24 cellular contexts compared by ENCODE assay signal in genomic region chr1:225933072-225933471, GRCh38. TPM values are rescaled to one million over a fixed set of nuclear protein-coding genes. Genes with fewer than 3 reads are reported as not detected.
DNase-seq lines count a peak whose midpoint lies in the region; ATAC-seq and TF ChIP-seq lines count a peak whose summit lies in the region.
"Had no signal": no experiment of that assay in that cellular context is flagged by ENCODE, and none has a peak within 500 bp of the region (broad histone marks: within the 10 kb centered on the region; RNA-seq: fewer than 3 reads in every experiment).

No MANE protein-coding gene starts in this region.

- H3K4me1 ChIP-seq in adipocyte (ENCODE audit: control insufficient read depth, insufficient read depth, low read length) (no peaks in the 10 kb centered on the region), esophagus muscularis mucosa (no peaks in the 10 kb centered on the region), right cardiac atrium (ENCODE audit: control insufficient read depth, insufficient read depth, low read length) (no peaks in the 10 kb centered on the region)
- H3K4me1 ChIP-seq: left lung, tibial artery had no signal

- H3K9ac ChIP-seq in adipocyte (ENCODE audit: low read length): no peak overlapping the region

- H3K27ac ChIP-seq in esophagus muscularis mucosa (replicated peaks in 1 of 4) (no peak overlapping the region), right cardiac atrium (ENCODE audit: low read length) (no peak overlapping the region)
- H3K27ac ChIP-seq: left lung, tibial artery had no signal

- H3K36me3 ChIP-seq in adipocyte (ENCODE audit: control insufficient read depth, insufficient read depth, low read length, severe bottlenecking) (no peaks in the 10 kb centered on the region), esophagus muscularis mucosa (no peaks in the 10 kb centered on the region)
- H3K36me3 ChIP-seq: left lung, tibial artery had no signal

- WGBS in esophagus muscularis mucosa: 93% methylated on average over 2 of the region's 2 CpGs
- WGBS in right cardiac atrium: 87% methylated on average over 2 of the region's 2 CpGs

- TF ChIP-seq EP300 in esophagus muscularis mucosa (IDR thresholded peaks at IDR 0.05): no peak

- DNase-seq in A172 (ENCODE audit: low spot score) (peak; percentile 57), HT1080 (ENCODE audit: low read depth) (peak; percentile 79), adipocyte (ENCODE audit: low read depth) (peak; percentile 35), fibroblast of mammary gland (ENCODE audit: low read depth) (peak; percentile 72), NCI-H82 (lab: John Stamatoyannopoulos, UW) (no peak), esophagus muscularis mucosa (ENCODE audit: extremely low spot score) (no peak), right cardiac atrium (no peak)
- DNase-seq in activated CD4-positive, alpha-beta T cell treated with anti-CD3 and anti-CD28 coated beads, Interleukin-2, amount 50 U/mL, for 1 hour: no peak
- DNase-seq: activated B cell treated with CpG ODN at 0.5 μM for 24 hours; activated CD8-positive, alpha-beta memory T cell treated with anti-CD3 and anti-CD28 coated beads for 24 hours; DMS 273 treated with DMSO at 0.1 percent for 48 hours; left lung; NCI-H1694 treated with DMSO at 0.1 percent for 48 hours; NCI-H446 treated with DMSO at 0.1 percent for 48 hours; NK-92 treated with Interleukin-12 subunit alpha and Interleukin-12 subunit beta, amount 100 ng/mL, for 24 hours; stimulated activated CD4-positive, alpha-beta T cell treated with anti-CD3 and anti-CD28 coated beads, Interleukin-15, amount 100 ng/mL, for 24 hours; stimulated activated naive B cell treated with anti-CD40 and anti-IgM and Interleukin-4, amounts not matched to agents 10 μg/mL and 1 μg/mL and 100 μg/mL, for 72 hours; T-helper 1 cell; tibial artery had no signal

- no peak for TF ChIP-seq POLR2A in esophagus muscularis mucosa (IDR thresholded peaks at IDR 0.05; ENCODE audit: low read depth)

- H3K27me3 ChIP-seq in adipocyte (replicated peaks; ENCODE audit: control insufficient read depth, insufficient read depth, low read length) (no peaks in the 10 kb centered on the region), esophagus muscularis mucosa (no peaks in the 10 kb centered on the region), right cardiac atrium (ENCODE audit: control insufficient read depth, insufficient read depth) (no peaks in the 10 kb centered on the region)
- H3K27me3 ChIP-seq: left lung, tibial artery had no signal

- H3K4me3 ChIP-seq in adipocyte (ENCODE audit: low read length) (no peak overlapping the region), fibroblast of mammary gland (ENCODE audit: control insufficient read depth, low read depth, low read length) (no peak overlapping the region), esophagus muscularis mucosa (no peak overlapping the region), right cardiac atrium (ENCODE audit: low read length) (no peak overlapping the region)
- H3K4me3 ChIP-seq: left lung, tibial artery had no signal

- intact Hi-C loops in esophagus muscularis mucosa (cut with DNase I): no loop called here
- intact Hi-C loops in right cardiac atrium (cut with DNase I): no loop called here

- ATAC-seq in right cardiac atrium: no peak
- ATAC-seq: left lung; stimulated activated naive B cell treated with anti-CD40 and anti-IgM and Interleukin-4, amounts not matched to agents 10 μg/mL and 1 μg/mL and 100 μg/mL, for 72 hours had no signal

- no peak for TF ChIP-seq CTCF in fibroblast of mammary gland (conservative IDR thresholded peaks at IDR 0.05; ENCODE audit: control insufficient read depth, insufficient read depth, low read depth, low read length)
- TF ChIP-seq CTCF in esophagus muscularis mucosa (IDR thresholded peaks at IDR 0.05): no peak

- H3K9me3 ChIP-seq in adipocyte (ENCODE audit: control insufficient read depth, low read length) (no peaks in the 10 kb centered on the region), esophagus muscularis mucosa (no peaks in the 10 kb centered on the region), right cardiac atrium (ENCODE audit: control insufficient read depth, low read length) (no peaks in the 10 kb centered on the region)
- H3K9me3 ChIP-seq: left lung, tibial artery had no signal

RNA-seq across cellular contexts. Expression of gene LEFTY2, which starts 7.9 kb away (rescaled TPM):
- not detected in 2 replicates for total RNA-seq in A172 (2014; rRNA removed; shearing (Covaris generic))
- total RNA-seq in HT1080 (2014; rRNA removed; shearing (Covaris generic)): 1.3 TPM in 1 of 2 replicates, not detected in the other
- 0.03 TPM in 1 of 2 replicates, not detected in the other for polyA plus RNA-seq in HT1080 (2015; cell fraction: cytosol; rRNA removed)
- polyA plus RNA-seq in HT1080 (2015; cell fraction: nucleus; rRNA removed): not detected in 2 replicates
- total RNA-seq in esophagus muscularis mucosa: under 1 TPM in 2 of 4 donors, not detected in 2; 0.17 to 0.98 TPM
- 1 to 10 TPM in 3 of 4 donors, under 1 TPM in 1; 0.60 to 2.1 (median 1.1) TPM for total RNA-seq in right cardiac atrium
- 0.59 TPM for polyA plus RNA-seq in right cardiac atrium
- total RNA-seq: A673; activated B cell treated with CpG ODN at 0.5 μM for 24 hours; activated T-helper 1 cell treated with anti-CD3 and anti-CD28 coated beads, Interleukin-12 subunit alpha, Interleukin-12 subunit beta, Interleukin-2, Interleukin-4 antibody, amounts not matched to agents 30 ng/mL and 10 ng/mL and 1 ng/mL, durations not matched to agents 14 hours and 24 hours and 36 hours; mononuclear cell had no signal
- polyA plus RNA-seq: CD14-positive monocyte had no signal

RNA-seq across cellular contexts. Expression of gene PYCR2, which starts 9.0 kb away (rescaled TPM):
- total RNA-seq in A172 (2014; rRNA removed; shearing (Covaris generic)): 73.2 and 73.8 TPM in 2 replicates
- 64.1 and 65.9 TPM in 2 replicates for total RNA-seq in HT1080 (2014; rRNA removed; shearing (Covaris generic))
- polyA plus RNA-seq in HT1080 (2015; cell fraction: cytosol; rRNA removed): 105 and 117 TPM in 2 replicates
- 152 and 167 TPM in 2 replicates for polyA plus RNA-seq in HT1080 (2015; cell fraction: nucleus; rRNA removed)
- total RNA-seq in esophagus muscularis mucosa (10 to 100 TPM; 37.4 to 73.6 (median 58.2) TPM), right cardiac atrium (10 to 100 TPM; 57.4 to 72.0 (median 62.3) TPM)
- polyA plus RNA-seq in right cardiac atrium: 76.9 TPM

RNA-seq across cellular contexts. Expression of gene LEFTY1, which starts 44.1 kb away (rescaled TPM):
- not detected in 2 replicates for total RNA-seq in A172 (2014; rRNA removed; shearing (Covaris generic))
- not detected in 2 replicates for total RNA-seq in HT1080 (2014; rRNA removed; shearing (Covaris generic))
- polyA plus RNA-seq in HT1080 (2015; cell fraction: cytosol; rRNA removed): not detected in 2 replicates
- not detected in 2 replicates for polyA plus RNA-seq in HT1080 (2015; cell fraction: nucleus; rRNA removed)
- under 1 TPM in 1 of 4 donors, not detected in 3; 0.33 TPM for total RNA-seq in esophagus muscularis mucosa
- under 1 TPM; 0.24 to 0.54 (median 0.49) TPM for total RNA-seq in right cardiac atrium
- 0.11 TPM for polyA plus RNA-seq in right cardiac atrium
- total RNA-seq: A673; activated B cell treated with CpG ODN at 0.5 μM for 24 hours; activated T-helper 1 cell treated with anti-CD3 and anti-CD28 coated beads, Interleukin-12 subunit alpha, Interleukin-12 subunit beta, Interleukin-2, Interleukin-4 antibody, amounts not matched to agents 30 ng/mL and 10 ng/mL and 1 ng/mL, durations not matched to agents 14 hours and 24 hours and 36 hours; cerebellum had no signal
- polyA plus RNA-seq: CD14-positive monocyte had no signal

RNA-seq across cellular contexts. Expression of gene TMEM63A, which starts 50.9 kb away (rescaled TPM):
- 7.8 and 8.2 TPM in 2 replicates for total RNA-seq in A172 (2014; rRNA removed; shearing (Covaris generic))
- total RNA-seq in HT1080 (2014; rRNA removed; shearing (Covaris generic)): 5.1 and 7.8 TPM in 2 replicates
- polyA plus RNA-seq in HT1080 (2015; cell fraction: cytosol; rRNA removed): 4.6 and 4.9 TPM in 2 replicates
- 67.9 and 68.5 TPM in 2 replicates for polyA plus RNA-seq in HT1080 (2015; cell fraction: nucleus; rRNA removed)
- 10 to 100 TPM; 14.6 to 30.7 (median 24.5) TPM for total RNA-seq in esophagus muscularis mucosa
- total RNA-seq in right cardiac atrium: 10 to 100 TPM; 32.6 to 44.4 (median 37.9) TPM
- polyA plus RNA-seq in right cardiac atrium: 29.3 TPM

Comparison
In these comparisons a context has a peak if more than half of its experiments do, and no peak if none do; other contexts are left out.
1. DNase-seq: peak in A172 (single experiment), HT1080 (single experiment), adipocyte (single experiment) and fibroblast of mammary gland (single experiment); none in NCI-H82 (single experiment), activated CD4-positive, alpha-beta T cell treated with anti-CD3 and anti-CD28 coated beads, Interleukin-2, amount 50 U/mL, for 1 hour (single experiment), esophagus muscularis mucosa (single experiment) and right cardiac atrium (0 of 3).